Comparison of ENCODE assay signal across 1 cellular context in genomic region chr1:32709075-32709474, GRCh38.
TF ChIP-seq lines count a peak whose summit lies in the region.

No MANE protein-coding gene starts in this region.

TF ChIP-seq in IMR-90, 13 proteins besides CTCF, POLR2A, EP300 and RAD21:
- TF ChIP-seq FOS (IDR thresholded peaks at IDR 0.05; ENCODE audit: low read depth, low read length) (no peak), RFX5 (IDR thresholded peaks at IDR 0.05; ENCODE audit: low read depth, low read length) (no peak), SMC3 (IDR thresholded peaks at IDR 0.05; ENCODE audit: low read depth, low read length) (no peak), NFE2L2 (IDR thresholded peaks at IDR 0.05; ENCODE audit: low read depth, low read length) (no peak), MAFK (IDR thresholded peaks at IDR 0.05; ENCODE audit: low read depth, low read length) (no peak), CHD1 (IDR thresholded peaks at IDR 0.05; ENCODE audit: low read depth, low read length) (no peak), MAZ (IDR thresholded peaks at IDR 0.05; ENCODE audit: borderline replicate concordance, low read depth, low read length) (no peak), RCOR1 (IDR thresholded peaks at IDR 0.05; ENCODE audit: insufficient replicate concordance, low read length) (no peak), ELK1 (IDR thresholded peaks at IDR 0.05; ENCODE audit: borderline replicate concordance, low read depth, low read length) (no peak), CEBPB (IDR thresholded peaks at IDR 0.05; ENCODE audit: low read depth, low read length) (no peak), USF2 (IDR thresholded peaks at IDR 0.05; ENCODE audit: low read depth, low read length) (no peak), BHLHE40 (IDR thresholded peaks at IDR 0.05; ENCODE audit: low read depth, low read length) (no peak), MXI1 (IDR thresholded peaks at IDR 0.05; ENCODE audit: borderline replicate concordance, low read depth, low read length) (no peak)
